In the genomic region with DNA sequence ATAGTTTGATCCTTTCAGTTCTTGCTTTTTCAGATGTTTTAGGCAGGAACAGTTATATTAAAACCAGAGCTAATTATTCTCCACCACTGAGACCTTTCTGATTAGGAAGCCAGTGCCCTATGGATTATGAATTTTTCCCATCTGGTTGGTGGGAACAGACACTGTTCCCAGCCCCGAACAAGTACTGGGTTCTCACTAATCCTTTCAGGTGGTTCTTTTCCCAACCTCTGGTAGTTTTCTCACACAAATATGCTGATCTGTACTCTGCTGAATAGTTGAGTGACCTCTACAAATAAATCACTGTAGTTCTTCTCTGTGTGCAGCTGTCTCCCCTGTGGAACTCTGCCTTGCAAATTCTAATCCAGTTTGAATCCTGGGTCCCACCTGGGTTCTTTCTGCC, we compare ENCODE assay signal across 20 cellular contexts.
DNase-seq lines count a peak whose midpoint lies in the region; ATAC-seq, FAIRE-seq and TF ChIP-seq lines count a peak whose summit lies in the region.
"Had no signal": no experiment of that assay in that cellular context is flagged by ENCODE, and none has a peak within 500 bp of the region (broad histone marks: within the 10 kb centered on the region; RNA-seq: fewer than 3 reads in every experiment).

No MANE protein-coding gene starts in this region.

- peaks cover 90% of the 10 kb centered on the region for H3K79me2 ChIP-seq in K562 (ENCODE audit: control insufficient read depth, insufficient read depth, low read length)

- in situ Hi-C loops in K562 (cut with MboI), result no loop called here

- H3K9me3 ChIP-seq in CD4-positive, alpha-beta memory T cell (ENCODE audit: control insufficient read depth in 1 of 2, low read length in 2 of 2), result no peaks in the 10 kb centered on the region
- H3K9me3 ChIP-seq in HEK293 (ENCODE audit: control insufficient read depth, insufficient read depth, low read depth, low read length) (no peaks in the 10 kb centered on the region), K562 (replicated peaks; ENCODE audit: control insufficient read depth, insufficient read depth, low read depth, low read length) (no peaks in the 10 kb centered on the region), right lobe of liver (no peaks in the 10 kb centered on the region)
- H3K9me3 ChIP-seq: upper lobe of left lung had no signal

- WGBS in K562 (ENCODE audit: insufficient coverage, low coverage, missing lambda C conversion rate), result 50% methylated on average over 1 of the region's 1 CpG
- WGBS in right lobe of liver (ENCODE audit: insufficient coverage, low coverage, low lambda C conversion rate, missing lambda C conversion rate), result 100% methylated on average over 1 of the region's 1 CpG

- H3K4me1 ChIP-seq in CD4-positive, alpha-beta memory T cell (ENCODE audit: insufficient read depth, low read length), result peaks cover 93% of the 10 kb centered on the region
- H3K4me1 ChIP-seq in HEK293 (ENCODE audit: control insufficient read depth, insufficient read depth, low read length) (peaks cover 10% of the 10 kb centered on the region), K562 (replicated peaks in 1 of 2; ENCODE audit: control insufficient read depth in 2 of 2, insufficient read depth in 2 of 2, low read length in 2 of 2) (peaks cover 7 to 21% of the 10 kb centered on the region in 2 experiments; a peak in 3 of 5 replicates), right lobe of liver (peaks cover 0 to 15% (median 0%) of the 10 kb centered on the region in 4 donors)

- peak overlapping the region; percentile 14 to 90 (median 83) for H3K27ac Mint-ChIP-seq in CD4-positive, alpha-beta memory T cell
- H3K27ac Mint-ChIP-seq in natural killer cell, result peak overlapping the region; percentile 57 to 88
- H3K27ac Mint-ChIP-seq: progenitor cell of endocrine pancreas had no signal

- BruUV-seq in K562 (replicated peaks; lab: Mats Ljungman, UMichigan), result no TSS peak

- no peak for DNase-seq in CD4-positive, alpha-beta memory T cell
- DNase-seq in K562 (ENCODE audit: extremely low read depth in 1 of 4, low spot score in 3 of 4) (no peak), natural killer cell (no peak), NCI-H187 (lab: John Stamatoyannopoulos, UW) (no peak), kidney tubule cell (ENCODE audit: low spot score) (no peak), right lobe of liver (no peak)
- DNase-seq: activated CD4-positive, CD25-positive, alpha-beta regulatory T cell treated with anti-CD3 and anti-CD28 coated beads, Interleukin-2, amount 50 U/mL, for 72 hours; activated gamma-delta T cell treated with Interleukin-2 at 50 U/mL for 16 hours; AML-193; GF-D8; heart right ventricle; small intestine; stimulated activated CD4-positive, alpha-beta T cell treated with anti-CD3 and anti-CD28 coated beads, Interleukin-4, amount 100 ng/mL, for 1 hour; upper lobe of left lung had no signal

- H2AFZ ChIP-seq in K562 (ENCODE audit: low read depth, low read length), result no peak overlapping the region

- H3K27ac ChIP-seq in CD4-positive, alpha-beta memory T cell (ENCODE audit: low read depth, low read length), result peak overlapping the region; percentile 5
- H3K27ac ChIP-seq in HEK293 (ENCODE audit: extremely low read depth, low read depth, low read length), result no peak overlapping the region
- peak overlapping the region; percentile 39; the same call in 1 of the 3 replicates for H3K27ac ChIP-seq in K562 (ENCODE audit: extremely low read depth, low read depth, low read length)
- no peak overlapping the region for H3K27ac ChIP-seq in right lobe of liver
- H3K27ac ChIP-seq: upper lobe of left lung had no signal

- no peak overlapping the region for H3K4me2 ChIP-seq in K562 (ENCODE audit: insufficient read depth, low read length)

- peaks cover 10% of the 10 kb centered on the region for H3K36me3 ChIP-seq in CD4-positive, alpha-beta memory T cell (ENCODE audit: insufficient read depth, low read length)
- peaks cover 0 to 8% of the 10 kb centered on the region in 2 experiments; a peak in 1 of 3 replicates for H3K36me3 ChIP-seq in HEK293 (ENCODE audit: control insufficient read depth in 2 of 2, insufficient read depth in 1 of 2, low read length in 2 of 2)
- peaks cover 33% of the 10 kb centered on the region for H3K36me3 ChIP-seq in K562 (ENCODE audit: control insufficient read depth, insufficient read depth, low read length)
- H3K36me3 ChIP-seq in right lobe of liver, result no peaks in the 10 kb centered on the region

- TF ChIP-seq POLR2A in K562 (conservative IDR thresholded peaks at IDR 0.05) (no peak), right lobe of liver (IDR thresholded peaks at IDR 0.05) (no peak)

- no peak overlapping the region for H3K4me3 Mint-ChIP-seq in CD4-positive, alpha-beta memory T cell
- H3K4me3 Mint-ChIP-seq in natural killer cell, result no peak overlapping the region
- H3K4me3 Mint-ChIP-seq: nephron had no signal

- no peak for TF ChIP-seq RAD21 in K562 (CRISPR knock-in tag; conservative IDR thresholded peaks at IDR 0.05 in 1 of 2, IDR thresholded peaks at IDR 0.05 in 1 of 2)

- H3K4me3 ChIP-seq in CD4-positive, alpha-beta memory T cell (ENCODE audit: low read length in 2 of 2), result no peak overlapping the region
- H3K4me3 ChIP-seq in HEK293 (ENCODE audit: low read depth, low read length), result no peak overlapping the region
- no peak overlapping the region for H3K4me3 ChIP-seq in K562
- no peak overlapping the region for H3K4me3 ChIP-seq in right lobe of liver
- H3K4me3 ChIP-seq: heart right ventricle, upper lobe of left lung had no signal

- H3K27me3 ChIP-seq in CD4-positive, alpha-beta memory T cell (ENCODE audit: insufficient read depth, low read length), result no peaks in the 10 kb centered on the region
- no peaks in the 10 kb centered on the region for H3K27me3 ChIP-seq in K562 (ENCODE audit: control insufficient read depth in 2 of 2, insufficient read depth in 2 of 2, low read length in 2 of 2)
- H3K27me3 ChIP-seq in right lobe of liver, result no peaks in the 10 kb centered on the region
- H3K27me3 ChIP-seq: heart right ventricle, upper lobe of left lung had no signal

- no peaks in the 10 kb centered on the region for H3K9me1 ChIP-seq in K562 (ENCODE audit: control insufficient read depth, insufficient read depth, low read length)

- H3K36me3 Mint-ChIP-seq in CD4-positive, alpha-beta memory T cell, result peaks cover 10 to 43% of the 10 kb centered on the region in 2 donors
- H3K36me3 Mint-ChIP-seq in natural killer cell, result no peaks in the 10 kb centered on the region

- TF ChIP-seq CTCF in HEK293 (tag by site-specific recombination; IDR thresholded peaks at IDR 0.05), result no peak
- no peak for TF ChIP-seq CTCF in K562 (IDR thresholded peaks at IDR 0.05 in 2 of 3, conservative IDR thresholded peaks at IDR 0.05 in 1 of 3; ENCODE audit: insufficient read depth in 2 of 3, low read depth in 1 of 3, low read length in 3 of 3)
- no peak for TF ChIP-seq CTCF in natural killer cell (IDR thresholded peaks at IDR 0.05)
- TF ChIP-seq CTCF in right lobe of liver (IDR thresholded peaks at IDR 0.05), result no peak

- no peak; the same call in 1 of the 3 replicates for ATAC-seq in K562
- ATAC-seq in natural killer cell, result no peak
- no peak for ATAC-seq in right lobe of liver
- ATAC-seq: heart right ventricle, Panc1 had no signal

- intact Hi-C loops in CD4-positive, alpha-beta memory T cell (cut with micrococcal nuclease), result no loop called here
- intact Hi-C loops in K562 (cut with micrococcal nuclease) (no loop called here), natural killer cell (cut with micrococcal nuclease) (no loop called here), right lobe of liver (cut with DNase I) (no loop called here)

- TF ChIP-seq EP300 in K562 (IDR thresholded peaks at IDR 0.05; ENCODE audit: low read length), result no peak

- H4K20me1 ChIP-seq in K562 (replicated peaks; ENCODE audit: control insufficient read depth, insufficient read depth, low read length), result no peaks in the 10 kb centered on the region

- POLR2A ChIA-PET in CD4-positive, alpha-beta memory T cell (lab: Charles Lee; ENCODE audit: partially characterized antibody), result no interaction called here
- POLR2A ChIA-PET in HEK293 (lab: Yijun Ruan, JAX) (no interaction called here), K562 (lab: Yijun Ruan, JAX) (no interaction called here)

- H3K27me3 Mint-ChIP-seq in CD4-positive, alpha-beta memory T cell, result no peaks in the 10 kb centered on the region
- H3K27me3 Mint-ChIP-seq in natural killer cell (ENCODE audit: low read depth in 2 of 2), result no peaks in the 10 kb centered on the region
- H3K27me3 Mint-ChIP-seq: progenitor cell of endocrine pancreas had no signal

- H3K4me1 Mint-ChIP-seq in CD4-positive, alpha-beta memory T cell, result peaks cover 66 to 94% (median 79%) of the 10 kb centered on the region in 4 donors
- peaks cover 86 to 87% of the 10 kb centered on the region in 2 donors for H3K4me1 Mint-ChIP-seq in natural killer cell

- H3K9me3 Mint-ChIP-seq in CD4-positive, alpha-beta memory T cell, result no peaks in the 10 kb centered on the region
- H3K9me3 Mint-ChIP-seq in natural killer cell, result no peaks in the 10 kb centered on the region
- H3K9me3 Mint-ChIP-seq: nephron had no signal

- CTCF ChIA-PET in CD4-positive, alpha-beta memory T cell (lab: Charles Lee; ENCODE audit: partially characterized antibody), result interaction anchor here (0.9 kb wide), 1 partner anchor 102 kb away, joined by 3 read pairs; no protein-coding TSS in a partner anchor
- CTCF ChIA-PET in HEK293 (lab: Yijun Ruan, JAX), result no interaction called here
- CTCF ChIA-PET in K562 (lab: Yijun Ruan, JAX; ENCODE audit: low intra/inter-chr PET ratio), result no interaction called here

- H3K9ac ChIP-seq in K562 (ENCODE audit: insufficient read depth in 1 of 2, low read depth in 2 of 2, low read length in 2 of 2), result no peak overlapping the region; a peak in 1 of 4 replicates

- FAIRE-seq in K562 (lab: Jason Lieb, UNC), result no peak
- FAIRE-seq: astrocyte, endometrium, small intestine had no signal

TF ChIP-seq in HEK293, 187 proteins besides CTCF, POLR2A, EP300 and RAD21 (continues in another document):
- TF ChIP-seq ZNF19 (tag by site-specific recombination; IDR thresholded peaks at IDR 0.05; ENCODE audit: low read depth), result no peak
- no peak for TF ChIP-seq ZNF658 (tag by site-specific recombination; IDR thresholded peaks at IDR 0.05)

Comparison
In these comparisons a context has a peak if more than half of its experiments do, and no peak if none do; other contexts are left out.
1. H3K27ac ChIP-seq: peak in CD4-positive, alpha-beta memory T cell (single experiment) and K562 (single experiment); none in HEK293 (single experiment) and right lobe of liver (0 of 3).